16 cellular contexts compared by ENCODE assay signal in genomic region chr17:78421084-78421533, GRCh38. TPM values are rescaled to one million over a fixed set of nuclear protein-coding genes. Genes with fewer than 3 reads are reported as not detected.
DNase-seq lines count a peak whose midpoint lies in the region; ATAC-seq, FAIRE-seq and TF ChIP-seq lines count a peak whose summit lies in the region.
"Had no signal": no experiment of that assay in that cellular context is flagged by ENCODE, and none has a peak within 500 bp of the region (broad histone marks: within the 10 kb centered on the region; RNA-seq: fewer than 3 reads in every experiment).

No MANE protein-coding gene starts in this region.

- H3K9me3 Mint-ChIP-seq in activated naive CD4-positive, alpha-beta T cell treated with anti-CD3 and anti-CD28 coated beads, Interleukin-2, amount 50 U/mL, for 72 hours = no peaks in the 10 kb centered on the region
- no peaks in the 10 kb centered on the region for H3K9me3 Mint-ChIP-seq in type B pancreatic cell
- H3K9me3 Mint-ChIP-seq: activated naive CD8-positive, alpha-beta T cell treated with anti-CD3 and anti-CD28 coated beads, Interleukin-2, amount 10 ng/mL, durations not matched to agents 7 days and 5 days; effector memory CD8-positive, alpha-beta T cell; IgD-negative memory B cell had no signal

- H3K4me1 Mint-ChIP-seq in type B pancreatic cell (ENCODE audit: unreplicated experiment) = peaks cover 25% of the 10 kb centered on the region

- H3K27ac Mint-ChIP-seq in activated naive CD4-positive, alpha-beta T cell treated with anti-CD3 and anti-CD28 coated beads, Interleukin-2, amount 50 U/mL, for 72 hours = peak overlapping the region; percentile 81 to 90
- H3K27ac Mint-ChIP-seq in type B pancreatic cell = peak overlapping the region; percentile 71
- H3K27ac Mint-ChIP-seq: activated naive CD8-positive, alpha-beta T cell treated with anti-CD3 and anti-CD28 coated beads, Interleukin-2, amount 10 ng/mL, durations not matched to agents 7 days and 5 days had no signal

- DNase-seq in left ventricle myocardium inferior (no peak), cardiac septum (ENCODE audit: low spot score) (no peak), lower lobe of right lung (no peak), type B pancreatic cell (ENCODE audit: extremely low spot score, unreplicated experiment) (no peak), tibial nerve (ENCODE audit: low spot score in 2 of 2) (no peak), HTR-8/SVneo (ENCODE audit: insufficient read length, low spot score) (no peak)
- no peak for DNase-seq in activated naive CD4-positive, alpha-beta T cell treated with anti-CD3 and anti-CD28 coated beads, Interleukin-2, amount 50 U/mL, for 72 hours (ENCODE audit: low spot score in 2 of 2)
- DNase-seq: activated naive CD8-positive, alpha-beta T cell treated with anti-CD3 and anti-CD28 coated beads, Interleukin-2, amount 10 ng/mL, durations not matched to agents 7 days and 5 days; effector memory CD8-positive, alpha-beta T cell; NCI-H2029; NCI-H446 treated with DMSO at 0.1 percent for 48 hours; stimulated activated CD4-positive, alpha-beta T cell treated with anti-CD3 and anti-CD28 coated beads, Interleukin-4, amount 100 ng/mL, for 1 hour had no signal

- no peak for TF ChIP-seq CTCF in left ventricle myocardium inferior (IDR thresholded peaks at IDR 0.05; ENCODE audit: borderline replicate concordance)
- TF ChIP-seq CTCF in lower lobe of right lung (IDR thresholded peaks at IDR 0.05) = no peak
- TF ChIP-seq CTCF in type B pancreatic cell (conservative IDR thresholded peaks at IDR 0.05) = no peak
- no peak for TF ChIP-seq CTCF in tibial nerve (IDR thresholded peaks at IDR 0.05)

- no peaks in the 10 kb centered on the region for H3K27me3 ChIP-seq in left ventricle myocardium inferior (ENCODE audit: low read depth)
- no peaks in the 10 kb centered on the region for H3K27me3 ChIP-seq in lower lobe of right lung (ENCODE audit: low read depth)
- no peaks in the 10 kb centered on the region for H3K27me3 ChIP-seq in tibial nerve
- H3K27me3 ChIP-seq: suprapubic skin had no signal

- H3K4me1 ChIP-seq in left ventricle myocardium inferior = peaks cover 74% of the 10 kb centered on the region
- H3K4me1 ChIP-seq in lower lobe of right lung = peaks cover 96% of the 10 kb centered on the region
- peaks cover 0 to 48% (median 26%) of the 10 kb centered on the region in 4 donors for H3K4me1 ChIP-seq in tibial nerve

- no peak for TF ChIP-seq EP300 in tibial nerve (IDR thresholded peaks at IDR 0.05)

- 80 to 91% methylated on average over 5 to 6 of the region's 6 CpGs for WGBS in tibial nerve, 2 donors

- no peak overlapping the region for H3K4me3 ChIP-seq in left ventricle myocardium inferior
- H3K4me3 ChIP-seq in lower lobe of right lung = no peak overlapping the region
- H3K4me3 ChIP-seq in tibial nerve = no peak overlapping the region
- H3K4me3 ChIP-seq: suprapubic skin had no signal

- TF ChIP-seq POLR2A in tibial nerve (IDR thresholded peaks at IDR 0.05) = no peak
- TF ChIP-seq POLR2A in GM18505 (IDR thresholded peaks at IDR 0.05; ENCODE audit: borderline replicate concordance, extremely low read depth, insufficient read depth, insufficient read length) = no peak

- H3K9me3 ChIP-seq in left ventricle myocardium inferior (replicated peaks) (no peaks in the 10 kb centered on the region), lower lobe of right lung (no peaks in the 10 kb centered on the region), tibial nerve (no peaks in the 10 kb centered on the region)
- H3K9me3 ChIP-seq: suprapubic skin had no signal

- peaks cover 44% of the 10 kb centered on the region for H3K36me3 ChIP-seq in left ventricle myocardium inferior
- H3K36me3 ChIP-seq in lower lobe of right lung = peaks cover 68% of the 10 kb centered on the region
- H3K36me3 ChIP-seq in tibial nerve = peaks cover 0 to 63% (median 11%) of the 10 kb centered on the region in 3 donors

- no peak overlapping the region for H3K4me3 Mint-ChIP-seq in type B pancreatic cell
- H3K4me3 Mint-ChIP-seq: activated naive CD8-positive, alpha-beta T cell treated with anti-CD3 and anti-CD28 coated beads, Interleukin-2, amount 10 ng/mL, durations not matched to agents 7 days and 5 days; effector memory CD8-positive, alpha-beta T cell; IgD-negative memory B cell had no signal

- no peaks in the 10 kb centered on the region for H3K27me3 Mint-ChIP-seq in type B pancreatic cell
- H3K27me3 Mint-ChIP-seq: activated naive CD8-positive, alpha-beta T cell treated with anti-CD3 and anti-CD28 coated beads, Interleukin-2, amount 10 ng/mL, durations not matched to agents 7 days and 5 days; effector memory CD8-positive, alpha-beta T cell; IgD-negative memory B cell had no signal

- no peak for FAIRE-seq in HTR-8/SVneo (lab: Jason Lieb, UNC)
- FAIRE-seq: keratinocyte had no signal

- no peak for ATAC-seq in activated naive CD4-positive, alpha-beta T cell treated with anti-CD3 and anti-CD28 coated beads, Interleukin-2, amount 50 U/mL, for 72 hours
- ATAC-seq in lower lobe of right lung = no peak
- ATAC-seq in GM18505 (IDR thresholded peaks at IDR 0.05; ENCODE audit: unreplicated experiment) = no peak
- ATAC-seq: effector memory CD8-positive, alpha-beta T cell had no signal

- peaks cover 9 to 43% of the 10 kb centered on the region in 2 donors for H3K36me3 Mint-ChIP-seq in activated naive CD4-positive, alpha-beta T cell treated with anti-CD3 and anti-CD28 coated beads, Interleukin-2, amount 50 U/mL, for 72 hours
- H3K36me3 Mint-ChIP-seq in type B pancreatic cell = peaks cover 16% of the 10 kb centered on the region
- H3K36me3 Mint-ChIP-seq: IgD-negative memory B cell had no signal

- H3K27ac ChIP-seq in left ventricle myocardium inferior (replicated peaks) (peak overlapping the region; percentile 57), lower lobe of right lung (peak overlapping the region; percentile 27), tibial nerve (peak overlapping the region in 1 of 4 donors; percentile 9)

- intact Hi-C loops in left ventricle myocardium inferior (cut with micrococcal nuclease) = loop anchor here (5.0 to 10.0 kb wide), 3 partner anchors 56 to 166 kb away; partner anchors contain the start of gene SOCS3
- intact Hi-C loops in cardiac septum (cut with DNase I) = loop anchor here (2.0 to 5.0 kb wide), 2 partner anchors 170 to 309 kb away; no protein-coding TSS in a partner anchor
- intact Hi-C loops in lower lobe of right lung (cut with DNase I) = no loop called here

RNA-seq across cellular contexts. Expression of gene PGS1, which starts 42.7 kb away (rescaled TPM):
- total RNA-seq in left ventricle myocardium inferior = 17.1 TPM
- total RNA-seq in cardiac septum = 22.1 TPM
- total RNA-seq in activated naive CD4-positive, alpha-beta T cell treated with anti-CD3 and anti-CD28 coated beads, Interleukin-2, amount 50 U/mL, for 72 hours = 100 to 1,000 TPM in 1 of 2 donors, 10 to 100 TPM in 1; 63.5 to 122 TPM
- 90.9 TPM for total RNA-seq in lower lobe of right lung
- total RNA-seq in type B pancreatic cell (ENCODE audit: low replicate concordance) = 44.7 and 54.8 TPM in 2 replicates
- 100 to 1,000 TPM in 1 of 4 donors, 10 to 100 TPM in 3; 41.9 to 105 (median 53.2) TPM for total RNA-seq in tibial nerve
